ENCODE assay signal across 2 cellular contexts in genomic region chr18:72672364-72673151, GRCh38.
TF ChIP-seq lines count a peak whose summit lies in the region.

No MANE protein-coding gene starts in this region.

TF ChIP-seq in Ishikawa, 13 proteins besides CTCF, POLR2A, EP300 and RAD21 (continued from another document):
- TF ChIP-seq USF1 (IDR thresholded peaks at IDR 0.05): no peak
- no peak for TF ChIP-seq FOXM1 (IDR thresholded peaks at IDR 0.05; ENCODE audit: borderline replicate concordance, low read depth)
- TF ChIP-seq TAF1 (IDR thresholded peaks at IDR 0.05; ENCODE audit: low read depth): no peak
- no peak for TF ChIP-seq NFIC (IDR thresholded peaks at IDR 0.05)
- TF ChIP-seq EGR1 (IDR thresholded peaks at IDR 0.05): no peak
- TF ChIP-seq TCF12 (IDR thresholded peaks at IDR 0.05; ENCODE audit: low read depth): no peak
- TF ChIP-seq, protein P1, sequence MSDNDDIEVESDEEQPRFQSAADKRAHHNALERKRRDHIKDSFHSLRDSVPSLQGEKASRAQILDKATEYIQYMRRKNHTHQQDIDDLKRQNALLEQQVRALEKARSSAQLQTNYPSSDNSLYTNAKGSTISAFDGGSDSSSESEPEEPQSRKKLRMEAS (IDR thresholded peaks at IDR 0.05): no peak
- TF ChIP-seq REST (IDR thresholded peaks at IDR 0.05; ENCODE audit: low read depth): no peak
TF ChIP-seq in Ishikawa: peak in this region for 0.

TF ChIP-seq in SK-N-SH, 30 proteins besides CTCF, POLR2A, EP300 and RAD21 (continued from another document):
- TF ChIP-seq REST (IDR thresholded peaks at IDR 0.05; ENCODE audit: low read depth, low read length): no peak
